ENCODE assay signal across 8 cellular contexts in genomic region chr6:28922004-28922840, GRCh38. TPM values are rescaled to one million over a fixed set of nuclear protein-coding genes. Genes with fewer than 3 reads are reported as not detected.
A peak's percentile ranks its signal among the peaks of the same experiment; 100 is the strongest.
DNase-seq lines count a peak whose midpoint lies in the region; ATAC-seq, FAIRE-seq and TF ChIP-seq lines count a peak whose summit lies in the region.

No MANE protein-coding gene starts in this region.

- peak overlapping the region; percentile 97 for H3K4me2 ChIP-seq in fibroblast of lung (ENCODE audit: extremely low read depth, insufficient read depth, low read length)

- H3K9ac ChIP-seq in fibroblast of lung (ENCODE audit: insufficient read depth, low read length): no peak overlapping the region

- H3K4me1 ChIP-seq in fibroblast of lung (ENCODE audit: control insufficient read depth, extremely low read depth, insufficient read depth, low read length) (peaks cover 7% of the 10 kb centered on the region), pancreas (peaks cover 11 to 17% (median 12%) of the 10 kb centered on the region in 3 donors)

- no peak overlapping the region for H2AFZ ChIP-seq in fibroblast of lung (ENCODE audit: low read length)

- DNase-seq in stimulated activated naive CD4-positive, alpha-beta T cell treated with Interleukin-2 at 50 U/mL for 16 hours (lab: John Stamatoyannopoulos, UW): peak; percentile 6
- DNase-seq in stimulated activated naive CD4-positive, alpha-beta T cell (lab: John Stamatoyannopoulos, UW): no peak
- DNase-seq in activated CD4-positive, alpha-beta T cell treated with anti-CD3 and anti-CD28 coated beads for 4 hours: peak; percentile 47
- DNase-seq in fibroblast of lung (ENCODE audit: low read depth in 2 of 2): peak in 1 of 2 donors; percentile 52
- DNase-seq in pancreas: peak in 3 of 6 donors; percentile 57 to 77 (median 74)
- no peak for DNase-seq in NCI-H1436 treated with DMSO at 0.1 percent for 48 hours (lab: John Stamatoyannopoulos, UW)
- DNase-seq in SKM-1 treated with dmso at 0.1 percent for 144 hours (lab: John Stamatoyannopoulos, UW; ENCODE audit: unreplicated experiment): no peak

- peaks cover 41% of the 10 kb centered on the region for H3K79me2 ChIP-seq in fibroblast of lung (ENCODE audit: control insufficient read depth, insufficient read depth, low read length)

- TF ChIP-seq CTCF in fibroblast of lung (conservative IDR thresholded peaks at IDR 0.05 in 1 of 2, IDR thresholded peaks at IDR 0.05 in 1 of 2; ENCODE audit: low read depth in 1 of 2, low read length in 2 of 2) (no peak), pancreas (IDR thresholded peaks at IDR 0.05) (no peak)

- peak; percentile 38 to 63 (median 56) for ATAC-seq in pancreas
- ATAC-seq in GM18517 (IDR thresholded peaks at IDR 0.05; ENCODE audit: unreplicated experiment): no peak

- H3K27me3 ChIP-seq in fibroblast of lung (ENCODE audit: control insufficient read depth, insufficient read depth, low read length): no peaks in the 10 kb centered on the region
- H3K27me3 ChIP-seq in pancreas: no peaks in the 10 kb centered on the region

- no peaks in the 10 kb centered on the region for H3K9me3 ChIP-seq in fibroblast of lung (ENCODE audit: control insufficient read depth, insufficient read depth, low read depth, low read length)
- H3K9me3 ChIP-seq in pancreas: no peaks in the 10 kb centered on the region

- no peaks in the 10 kb centered on the region for H4K20me1 ChIP-seq in fibroblast of lung (ENCODE audit: control insufficient read depth, extremely low read depth, insufficient read depth, low read length)

- H3K36me3 ChIP-seq in fibroblast of lung (ENCODE audit: control insufficient read depth, insufficient read depth, low read length) (peaks cover 18% of the 10 kb centered on the region), pancreas (peaks cover 0 to 31% (median 20%) of the 10 kb centered on the region in 3 donors)

- intact Hi-C loops in pancreas (cut with DNase I): no loop called here

- FAIRE-seq in pancreas (lab: Jason Lieb, UNC): no peak

- WGBS in pancreas, 2 donors: 16 to 21% methylated on average over 10 of the region's 10 CpGs

- H3K27ac ChIP-seq in fibroblast of lung (ENCODE audit: insufficient read depth, low read length) (peak overlapping the region; percentile 95), pancreas (peak overlapping the region; percentile 95 to 98 (median 98))

- H3K4me3 ChIP-seq in fibroblast of lung (replicated peaks in 1 of 4; ENCODE audit: control extremely low read depth in 1 of 4, insufficient read depth in 1 of 4, low read depth in 3 of 4, low read length in 4 of 4): peak overlapping the region; percentile 68 to 99 (median 94)
- peak overlapping the region; percentile 73 to 99 (median 84) for H3K4me3 ChIP-seq in pancreas

RNA-seq across cellular contexts. Expression of gene TRIM27, which starts 1.6 kb away (rescaled TPM):
- 43.7 and 43.8 TPM in 2 replicates for total RNA-seq in fibroblast of lung
- polyA plus RNA-seq in fibroblast of lung: 42.1 and 42.7 TPM in 2 replicates
- polyA plus RNA-seq in fibroblast of lung (2012): 28.5 and 33.6 TPM in 2 replicates
- polyA minus RNA-seq in fibroblast of lung (ENCODE audit: low replicate concordance): 17.3 and 28.3 TPM in 2 replicates
- 10 to 100 TPM; 24.1 to 33.6 (median 28.4) TPM for total RNA-seq in pancreas
- polyA plus RNA-seq in pancreas: 10 to 100 TPM; 41.8 to 43.3 TPM

Comparison
In these comparisons a context has a peak if more than half of its experiments do, and no peak if none do; other contexts are left out.
1. DNase-seq: peak in stimulated activated naive CD4-positive, alpha-beta T cell treated with Interleukin-2 at 50 U/mL for 16 hours (single experiment) and activated CD4-positive, alpha-beta T cell treated with anti-CD3 and anti-CD28 coated beads for 4 hours (2 of 2); none in stimulated activated naive CD4-positive, alpha-beta T cell (0 of 6), NCI-H1436 treated with DMSO at 0.1 percent for 48 hours (single experiment) and SKM-1 treated with dmso at 0.1 percent for 144 hours (single experiment).